In the genomic region with DNA sequence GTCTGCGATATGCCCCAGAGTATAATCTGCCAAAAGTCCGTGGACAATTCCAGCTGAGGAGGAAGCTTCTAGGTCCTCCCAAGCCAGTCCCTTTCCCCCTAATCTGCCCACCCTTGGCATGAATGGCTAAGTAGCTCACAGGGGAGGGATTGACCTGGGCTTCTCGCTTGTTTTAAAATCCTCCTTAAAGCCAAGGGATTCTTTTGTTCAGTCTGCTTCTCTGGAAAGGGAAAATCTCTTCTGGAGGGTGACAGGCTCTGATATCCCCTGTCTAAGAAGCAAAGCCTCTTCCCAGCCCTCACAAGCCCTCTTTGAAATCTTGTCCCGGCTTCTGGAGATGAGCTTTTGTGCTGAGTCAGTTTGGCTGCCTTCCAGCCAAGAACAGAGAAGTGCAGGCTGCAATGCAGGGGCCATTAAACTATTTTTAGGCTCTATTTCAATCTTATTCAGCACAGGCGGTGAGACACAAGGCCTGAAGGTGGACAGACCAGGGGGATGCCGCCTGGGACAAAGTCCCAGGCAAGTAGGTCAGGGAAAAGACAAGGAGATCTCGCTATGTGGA, we compare ENCODE assay signal across 8 cellular contexts. TPM values are rescaled to one million over a fixed set of nuclear protein-coding genes. Genes with fewer than 3 reads are reported as not detected.
DNase-seq lines count a peak whose midpoint lies in the region; ATAC-seq lines count a peak whose summit lies in the region.

No MANE protein-coding gene starts in this region.

- ATAC-seq in Right ventricle myocardium inferior (peak; percentile 78), HG03097 (IDR thresholded peaks at IDR 0.05; ENCODE audit: low FRiP score, unreplicated experiment) (no peak), HG03039 (IDR thresholded peaks at IDR 0.05; ENCODE audit: unreplicated experiment) (no peak), GM18907 (IDR thresholded peaks at IDR 0.05; ENCODE audit: unreplicated experiment) (no peak), HG03354 (IDR thresholded peaks at IDR 0.05; ENCODE audit: poor library complexity, severe bottlenecking, unreplicated experiment) (no peak)

- DNase-seq in Right ventricle myocardium inferior (ENCODE audit: missing footprints): no peak
- no peak for DNase-seq in cardiac septum (ENCODE audit: low spot score)
- peak; percentile 42 for DNase-seq in amniotic stem cell (lab: John Stamatoyannopoulos, UW)
- DNase-seq in hepatic stellate cell (ENCODE audit: low spot score): peak; percentile 60

- intact Hi-C loops in Right ventricle myocardium inferior (cut with DNase I) (no loop called here), cardiac septum (cut with DNase I) (no loop called here)

RNA-seq across cellular contexts. Expression of gene NEFH, which starts 23.9 kb away (rescaled TPM):
- 0.27 TPM for total RNA-seq in Right ventricle myocardium inferior
- 0.22 TPM for total RNA-seq in cardiac septum

RNA-seq across cellular contexts. Expression of gene THOC5, which starts 49.7 kb away (rescaled TPM):
- total RNA-seq in Right ventricle myocardium inferior: 46.5 TPM
- total RNA-seq in cardiac septum: 37.0 TPM

Comparison
In these comparisons a context has a peak if more than half of its experiments do, and no peak if none do; other contexts are left out.
1. DNase-seq: peak in amniotic stem cell (single experiment) and hepatic stellate cell (single experiment); none in Right ventricle myocardium inferior (single experiment) and cardiac septum (single experiment).